9 cellular contexts compared by ENCODE assay signal in genomic region chr10:102815790-102816549, GRCh38. TPM values are rescaled to one million over a fixed set of nuclear protein-coding genes. Genes with fewer than 3 reads are reported as not detected.
DNase-seq lines count a peak whose midpoint lies in the region; TF ChIP-seq lines count a peak whose summit lies in the region.
"Had no signal": no experiment of that assay in that cellular context is flagged by ENCODE, and none has a peak within 500 bp of the region (broad histone marks: within the 10 kb centered on the region; RNA-seq: fewer than 3 reads in every experiment).

No MANE protein-coding gene starts in this region.

- H3K18ac ChIP-seq in neuronal stem cell (ENCODE audit: low read length) = no peak overlapping the region

- H3K27me3 ChIP-seq in neuronal stem cell (ENCODE audit: control insufficient read depth in 3 of 3, insufficient read depth in 3 of 3, low read depth in 1 of 3, low read length in 3 of 3) = peaks cover 0 to 3% (median 0%) of the 10 kb centered on the region in 3 experiments

- no peak overlapping the region for H3K27ac ChIP-seq in neuronal stem cell (replicated peaks; ENCODE audit: low read length)

- H3K9me3 Mint-ChIP-seq in activated CD4-positive, alpha-beta memory T cell treated with anti-CD3 and anti-CD28 coated beads for 36 hours = no peaks in the 10 kb centered on the region

- no peak overlapping the region for H2AK5ac ChIP-seq in neuronal stem cell (ENCODE audit: low read depth, low read length)

- peaks cover 2% of the 10 kb centered on the region for H3K79me1 ChIP-seq in neuronal stem cell (ENCODE audit: low read depth, low read length)

- peaks cover 0 to 8% of the 10 kb centered on the region in 2 donors for H3K4me1 ChIP-seq in neuronal stem cell (ENCODE audit: control insufficient read depth in 2 of 2, insufficient read depth in 1 of 2, low read depth in 1 of 2, low read length in 2 of 2)

- H4K8ac ChIP-seq in neuronal stem cell (ENCODE audit: low read depth, low read length) = no peak overlapping the region

- WGBS in neuronal stem cell (ENCODE audit: extremely low coverage in 2 of 2, insufficient read length in 2 of 2, insufficient replicate concordance in 1 of 2), 2 donors = no CpG with 5 or more reads among the region's 12 CpGs

- peaks cover 11% of the 10 kb centered on the region for H3K36me3 Mint-ChIP-seq in activated CD4-positive, alpha-beta memory T cell treated with anti-CD3 and anti-CD28 coated beads for 36 hours

- H2BK120ac ChIP-seq in neuronal stem cell (ENCODE audit: low read depth, low read length) = no peak overlapping the region

- H3K14ac ChIP-seq in neuronal stem cell (ENCODE audit: low read length) = no peak overlapping the region

- peak overlapping the region; percentile 72 for H3K9ac ChIP-seq in neuronal stem cell (ENCODE audit: low read depth, low read length, poor library complexity)

- intact Hi-C loops in activated CD4-positive, alpha-beta memory T cell treated with anti-CD3 and anti-CD28 coated beads for 36 hours (cut with micrococcal nuclease) = no loop called here

- H2AFZ ChIP-seq in neuronal stem cell (ENCODE audit: low read length) = no peak overlapping the region

- CTCF ChIA-PET in activated CD4-positive, alpha-beta memory T cell treated with anti-CD3 and anti-CD28 coated beads for 36 hours (lab: Charles Lee) = no interaction called here

- POLR2A ChIA-PET in activated CD4-positive, alpha-beta memory T cell treated with anti-CD3 and anti-CD28 coated beads for 36 hours (lab: Charles Lee) = interaction anchor here (1.6 kb wide), 1 partner anchor 12 kb away, joined by 5 read pairs; no protein-coding TSS in a partner anchor

- H3K23ac ChIP-seq in neuronal stem cell (ENCODE audit: low read depth, low read length, poor library complexity) = no peak overlapping the region

- no peaks in the 10 kb centered on the region for H3K4me1 Mint-ChIP-seq in activated CD4-positive, alpha-beta memory T cell treated with anti-CD3 and anti-CD28 coated beads for 36 hours (ENCODE audit: low read depth)

- no peak overlapping the region for H4K91ac ChIP-seq in neuronal stem cell (ENCODE audit: low read depth, low read length, poor library complexity)

- no peak overlapping the region for H3K4me2 ChIP-seq in neuronal stem cell (ENCODE audit: insufficient read depth, low read length, poor library complexity, severe bottlenecking)

- H3K4me3 Mint-ChIP-seq in activated CD4-positive, alpha-beta memory T cell treated with anti-CD3 and anti-CD28 coated beads for 36 hours = no peak overlapping the region

- H3K9me3 ChIP-seq in neuronal stem cell (replicated peaks in 1 of 2; ENCODE audit: control insufficient read depth in 2 of 2, insufficient read depth in 1 of 2, low read depth in 1 of 2, low read length in 2 of 2) = no peaks in the 10 kb centered on the region

- no peak overlapping the region for H2BK12ac ChIP-seq in neuronal stem cell (ENCODE audit: low read length)

- H2BK5ac ChIP-seq in neuronal stem cell (ENCODE audit: low read length) = no peak overlapping the region

- no peaks in the 10 kb centered on the region for H3K27me3 Mint-ChIP-seq in activated CD4-positive, alpha-beta memory T cell treated with anti-CD3 and anti-CD28 coated beads for 36 hours

- no peak overlapping the region for H2BK15ac ChIP-seq in neuronal stem cell (ENCODE audit: low read length)

- H3K4ac ChIP-seq in neuronal stem cell (ENCODE audit: low read length) = no peak overlapping the region

- H3K4me3 ChIP-seq in neuronal stem cell (ENCODE audit: low read length in 2 of 2) = no peak overlapping the region
- H3K4me3 ChIP-seq: K562 had no signal

- TF ChIP-seq CTCF in AG09319 (IDR thresholded peaks at IDR 0.05; ENCODE audit: low read depth, low read length) = no peak

- H3K27ac Mint-ChIP-seq in activated CD4-positive, alpha-beta memory T cell treated with anti-CD3 and anti-CD28 coated beads for 36 hours = no peak overlapping the region

- DNase-seq in AG09319 (ENCODE audit: extremely low read depth, low read depth) (peak; percentile 64), RPMI7951 (ENCODE audit: low read depth) (peak; percentile 64), fibroblast of peridontal ligament (ENCODE audit: extremely low read depth) (peak; percentile 93), neuronal stem cell (ENCODE audit: low spot score) (no peak), NCI-H526 treated with DMSO at 0.1 percent for 48 hours (lab: John Stamatoyannopoulos, UW) (no peak)
- DNase-seq in activated CD8-positive, alpha-beta memory T cell treated with anti-CD3 and anti-CD28 coated beads for 24 hours = no peak
- DNase-seq in activated CD4-positive, alpha-beta memory T cell treated with anti-CD3 and anti-CD28 coated beads for 36 hours = no peak
- DNase-seq in activated naive CD4-positive, alpha-beta T cell treated with Interleukin-2 at 50 U/mL for 16 hours = no peak

- H3K36me3 ChIP-seq in neuronal stem cell (replicated peaks in 1 of 2; ENCODE audit: control insufficient read depth in 2 of 2, insufficient read depth in 2 of 2, low read length in 2 of 2) = peaks cover 22 to 41% of the 10 kb centered on the region in 2 donors

RNA-seq across cellular contexts. Expression of gene CYP17A1, which starts 21.2 kb away (rescaled TPM):
- total RNA-seq in RPMI7951 (2014; rRNA removed; shearing (Covaris generic)) = not detected in 2 replicates
- polyA plus RNA-seq in neuronal stem cell (2013, experiment 1 of 2) = not detected
- polyA plus RNA-seq in neuronal stem cell (2013, experiment 2 of 2) = not detected
- total RNA-seq in activated CD4-positive, alpha-beta memory T cell treated with anti-CD3 and anti-CD28 coated beads for 36 hours = not detected
- polyA plus RNA-seq: K562 had no signal

RNA-seq across cellular contexts. Expression of gene BORCS7, which starts 38.1 kb away (rescaled TPM):
- 17.9 and 29.5 TPM in 2 replicates for total RNA-seq in RPMI7951 (2014; rRNA removed; shearing (Covaris generic))
- polyA plus RNA-seq in neuronal stem cell (2013, experiment 1 of 2) = 10.3 TPM
- 11.4 TPM for polyA plus RNA-seq in neuronal stem cell (2013, experiment 2 of 2)
- total RNA-seq in activated CD4-positive, alpha-beta memory T cell treated with anti-CD3 and anti-CD28 coated beads for 36 hours = 1 to 10 TPM; 5.0 to 5.9 TPM

RNA-seq across cellular contexts. Expression of gene AS3MT, which starts 53.3 kb away (rescaled TPM):
- total RNA-seq in RPMI7951 (2014; rRNA removed; shearing (Covaris generic)) = 1.3 and 1.9 TPM in 2 replicates
- 27.0 TPM for polyA plus RNA-seq in neuronal stem cell (2013, experiment 1 of 2)
- 27.9 TPM for polyA plus RNA-seq in neuronal stem cell (2013, experiment 2 of 2)
- total RNA-seq in activated CD4-positive, alpha-beta memory T cell treated with anti-CD3 and anti-CD28 coated beads for 36 hours = under 1 TPM; 0.59 to 0.85 TPM

Comparison
In these comparisons a context has a peak if more than half of its experiments do, and no peak if none do; other contexts are left out.
1. DNase-seq: peak in AG09319 (single experiment), RPMI7951 (single experiment) and fibroblast of peridontal ligament (single experiment); none in neuronal stem cell (single experiment), NCI-H526 treated with DMSO at 0.1 percent for 48 hours (single experiment), activated CD8-positive, alpha-beta memory T cell treated with anti-CD3 and anti-CD28 coated beads for 24 hours (single experiment), activated CD4-positive, alpha-beta memory T cell treated with anti-CD3 and anti-CD28 coated beads for 36 hours (single experiment) and activated naive CD4-positive, alpha-beta T cell treated with Interleukin-2 at 50 U/mL for 16 hours (single experiment).